1 cellular context compared by ENCODE assay signal in the genomic region with DNA sequence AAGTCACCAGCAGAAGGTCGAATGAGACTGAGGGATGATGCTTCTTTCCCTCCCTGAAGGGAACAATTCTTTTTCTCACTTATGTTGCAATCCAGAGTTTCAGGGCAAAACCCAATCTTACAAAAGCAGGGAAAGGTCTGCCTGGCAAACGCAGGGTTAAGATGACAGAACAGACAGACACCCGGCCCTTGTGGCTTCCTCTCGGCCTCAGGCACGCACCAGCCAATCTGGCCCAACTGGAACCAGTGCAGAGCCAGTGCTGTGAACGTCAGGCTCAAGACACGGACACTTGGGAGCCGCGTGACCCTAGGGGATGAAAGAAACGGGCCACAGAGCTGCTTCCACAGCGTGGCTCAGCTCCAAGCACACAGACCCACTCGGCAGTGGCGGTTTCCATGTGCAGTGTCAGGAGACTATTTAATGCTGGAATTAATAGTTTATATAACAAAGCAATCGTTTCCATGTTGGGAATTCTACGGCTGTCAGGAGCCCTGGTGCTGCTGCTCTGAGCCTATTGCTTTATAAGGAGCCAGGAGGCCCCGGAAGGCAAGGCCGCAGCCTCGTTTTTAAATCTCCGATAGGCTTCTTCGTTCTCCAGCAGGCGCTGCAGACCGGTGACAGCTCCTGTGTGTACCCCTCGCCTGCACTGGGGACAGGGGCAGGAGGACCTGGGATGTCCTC.
TF ChIP-seq lines count a peak whose summit lies in the region.

No MANE protein-coding gene starts in this region.

TF ChIP-seq in WTC11, 78 proteins besides CTCF, POLR2A, EP300 and RAD21 (continued from another document):
- TF ChIP-seq, protein P1, sequence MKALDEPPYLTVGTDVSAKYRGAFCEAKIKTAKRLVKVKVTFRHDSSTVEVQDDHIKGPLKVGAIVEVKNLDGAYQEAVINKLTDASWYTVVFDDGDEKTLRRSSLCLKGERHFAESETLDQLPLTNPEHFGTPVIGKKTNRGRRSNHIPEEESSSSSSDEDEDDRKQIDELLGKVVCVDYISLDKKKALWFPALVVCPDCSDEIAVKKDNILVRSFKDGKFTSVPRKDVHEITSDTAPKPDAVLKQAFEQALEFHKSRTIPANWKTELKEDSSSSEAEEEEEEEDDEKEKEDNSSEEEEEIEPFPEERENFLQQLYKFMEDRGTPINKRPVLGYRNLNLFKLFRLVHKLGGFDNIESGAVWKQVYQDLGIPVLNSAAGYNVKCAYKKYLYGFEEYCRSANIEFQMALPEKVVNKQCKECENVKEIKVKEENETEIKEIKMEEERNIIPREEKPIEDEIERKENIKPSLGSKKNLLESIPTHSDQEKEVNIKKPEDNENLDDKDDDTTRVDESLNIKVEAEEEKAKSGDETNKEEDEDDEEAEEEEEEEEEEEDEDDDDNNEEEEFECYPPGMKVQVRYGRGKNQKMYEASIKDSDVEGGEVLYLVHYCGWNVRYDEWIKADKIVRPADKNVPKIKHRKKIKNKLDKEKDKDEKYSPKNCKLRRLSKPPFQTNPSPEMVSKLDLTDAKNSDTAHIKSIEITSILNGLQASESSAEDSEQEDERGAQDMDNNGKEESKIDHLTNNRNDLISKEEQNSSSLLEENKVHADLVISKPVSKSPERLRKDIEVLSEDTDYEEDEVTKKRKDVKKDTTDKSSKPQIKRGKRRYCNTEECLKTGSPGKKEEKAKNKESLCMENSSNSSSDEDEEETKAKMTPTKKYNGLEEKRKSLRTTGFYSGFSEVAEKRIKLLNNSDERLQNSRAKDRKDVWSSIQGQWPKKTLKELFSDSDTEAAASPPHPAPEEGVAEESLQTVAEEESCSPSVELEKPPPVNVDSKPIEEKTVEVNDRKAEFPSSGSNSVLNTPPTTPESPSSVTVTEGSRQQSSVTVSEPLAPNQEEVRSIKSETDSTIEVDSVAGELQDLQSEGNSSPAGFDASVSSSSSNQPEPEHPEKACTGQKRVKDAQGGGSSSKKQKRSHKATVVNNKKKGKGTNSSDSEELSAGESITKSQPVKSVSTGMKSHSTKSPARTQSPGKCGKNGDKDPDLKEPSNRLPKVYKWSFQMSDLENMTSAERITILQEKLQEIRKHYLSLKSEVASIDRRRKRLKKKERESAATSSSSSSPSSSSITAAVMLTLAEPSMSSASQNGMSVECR (CRISPR knock-in tag; IDR thresholded peaks at IDR 0.05; ENCODE audit: borderline replicate concordance): no peak
- TF ChIP-seq, protein P2, sequence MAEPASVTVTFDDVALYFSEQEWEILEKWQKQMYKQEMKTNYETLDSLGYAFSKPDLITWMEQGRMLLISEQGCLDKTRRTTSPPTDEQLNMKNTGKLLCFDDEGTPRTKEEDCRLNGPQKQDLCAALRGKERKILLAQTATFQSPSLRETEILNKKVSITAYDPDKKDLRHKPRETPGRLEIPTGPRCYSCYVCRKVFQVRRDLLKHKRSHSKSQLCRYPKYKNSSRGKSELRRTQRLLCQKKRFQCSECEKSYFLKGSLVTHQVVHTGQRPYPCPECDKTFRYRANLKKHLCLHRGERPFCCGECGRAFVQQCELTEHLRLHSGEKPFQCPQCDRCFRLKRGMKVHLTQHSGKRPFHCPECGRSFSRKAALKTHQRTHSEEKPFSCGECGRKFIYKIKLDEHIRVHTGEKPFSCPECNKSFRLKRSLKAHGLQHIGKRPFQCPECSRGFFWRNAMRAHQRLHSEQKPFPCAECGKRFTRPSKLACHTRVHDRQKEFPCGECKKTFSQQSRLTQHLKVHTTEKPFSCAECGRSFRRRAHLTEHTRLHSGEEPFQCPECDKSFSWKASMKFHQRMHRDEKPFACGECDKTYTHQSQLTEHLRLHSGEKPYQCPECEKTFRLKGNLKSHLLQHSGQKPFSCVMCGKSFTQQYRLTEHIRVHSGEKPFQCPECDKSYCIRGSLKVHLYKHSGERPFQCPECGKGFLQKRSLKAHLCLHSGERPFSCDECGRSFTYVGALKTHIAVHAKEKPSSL (CRISPR knock-in tag; conservative IDR thresholded peaks at IDR 0.05): no peak
- TF ChIP-seq JAZF1 (CRISPR knock-in tag; IDR thresholded peaks at IDR 0.05) (no peak), MYBL2 (CRISPR knock-in tag; IDR thresholded peaks at IDR 0.05) (no peak), ELF4 (CRISPR knock-in tag; IDR thresholded peaks at IDR 0.05; ENCODE audit: low read depth) (no peak)
